ENCODE assay signal across 8 cellular contexts in the genomic region with DNA sequence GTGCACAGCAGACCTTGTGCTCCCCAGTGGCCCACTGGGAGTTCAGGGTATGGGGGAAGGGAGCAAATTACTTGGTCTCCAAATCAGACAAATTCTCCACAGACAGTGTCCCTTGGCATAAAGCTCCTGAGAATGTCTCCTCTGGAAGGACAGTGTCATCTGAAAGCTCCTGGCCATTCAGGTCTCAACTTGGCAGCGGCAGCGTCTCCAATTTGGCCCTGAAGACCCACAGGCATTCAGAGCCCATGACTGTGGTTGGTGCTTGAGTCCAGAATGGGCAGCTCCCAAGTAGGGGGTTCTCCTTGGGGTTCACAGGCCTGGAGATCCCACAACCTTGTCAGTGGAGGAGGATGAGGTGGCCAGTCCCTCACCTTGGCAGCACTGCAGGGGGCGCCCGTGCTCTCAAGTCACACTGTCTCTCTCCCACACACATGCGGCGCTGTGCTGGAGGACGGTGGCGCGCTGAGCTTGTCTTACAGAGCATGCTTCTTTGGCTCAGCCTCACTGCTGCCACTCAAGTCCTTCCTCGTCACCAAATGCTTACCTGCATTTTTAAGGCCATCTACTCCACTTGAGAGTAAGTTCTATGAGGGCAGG. TPM values are rescaled to one million over a fixed set of nuclear protein-coding genes. Genes with fewer than 3 reads are reported as not detected.
DNase-seq lines count a peak whose midpoint lies in the region; TF ChIP-seq lines count a peak whose summit lies in the region.

No MANE protein-coding gene starts in this region.

- peaks cover 8% of the 10 kb centered on the region for H3K4me1 Mint-ChIP-seq in activated naive CD4-positive, alpha-beta T cell treated with anti-CD3 and anti-CD28 coated beads for 36 hours (ENCODE audit: low read depth)

- H3K4me1 ChIP-seq in hepatocyte (ENCODE audit: insufficient read depth) = no peaks in the 10 kb centered on the region

- no peaks in the 10 kb centered on the region for H3K36me3 ChIP-seq in hepatocyte (replicated peaks; ENCODE audit: insufficient read depth, low read depth)

- no peaks in the 10 kb centered on the region for H3K79me2 ChIP-seq in hepatocyte

- DNase-seq in GM12864 (ENCODE audit: low read depth) (no peak), NCI-H524 (lab: John Stamatoyannopoulos, UW) (peak; percentile 57 to 86), islet precursor cell (peak; percentile 73), superior temporal gyrus (ENCODE audit: extremely low spot score) (peak; percentile 51), ACHN (no peak), inferior parietal cortex (ENCODE audit: extremely low spot score) (no peak), hepatocyte (ENCODE audit: low spot score) (no peak)
- peak; percentile 65 for DNase-seq in activated naive CD4-positive, alpha-beta T cell treated with anti-CD3 and anti-CD28 coated beads for 36 hours

- H3K4me3 ChIP-seq in GM12864 (ENCODE audit: low read depth, low read length) = no peak overlapping the region
- H3K4me3 ChIP-seq in hepatocyte = no peak overlapping the region

- H3K27me3 Mint-ChIP-seq in activated naive CD4-positive, alpha-beta T cell treated with anti-CD3 and anti-CD28 coated beads for 36 hours (ENCODE audit: low read depth) = no peaks in the 10 kb centered on the region

- no peak overlapping the region for H2AFZ ChIP-seq in hepatocyte

- H3K9me3 ChIP-seq in hepatocyte (ENCODE audit: low read depth) = no peaks in the 10 kb centered on the region

- no peak overlapping the region for H3K4me3 Mint-ChIP-seq in activated naive CD4-positive, alpha-beta T cell treated with anti-CD3 and anti-CD28 coated beads for 36 hours

- intact Hi-C loops in activated naive CD4-positive, alpha-beta T cell treated with anti-CD3 and anti-CD28 coated beads for 36 hours (cut with micrococcal nuclease) = loop anchor here (5.0 kb wide), 1 partner anchor 225 kb away; no protein-coding TSS in a partner anchor

- peaks cover 6% of the 10 kb centered on the region for H4K20me1 ChIP-seq in hepatocyte (ENCODE audit: insufficient read depth, poor library complexity, severe bottlenecking)

- H3K9me2 ChIP-seq in hepatocyte (replicated peaks; ENCODE audit: insufficient read depth) = no peaks in the 10 kb centered on the region

- no peak overlapping the region for H3K27ac ChIP-seq in hepatocyte

- no peak overlapping the region for H3K27ac Mint-ChIP-seq in activated naive CD4-positive, alpha-beta T cell treated with anti-CD3 and anti-CD28 coated beads for 36 hours

- no peaks in the 10 kb centered on the region for H3K27me3 ChIP-seq in hepatocyte

- no peak overlapping the region for H3K4me2 ChIP-seq in hepatocyte

- H3K36me3 Mint-ChIP-seq in activated naive CD4-positive, alpha-beta T cell treated with anti-CD3 and anti-CD28 coated beads for 36 hours (ENCODE audit: low read depth) = peaks cover 25% of the 10 kb centered on the region

- CTCF ChIA-PET in activated naive CD4-positive, alpha-beta T cell treated with anti-CD3 and anti-CD28 coated beads for 36 hours (lab: Charles Lee) = interaction anchor here (0.5 to 5.2 kb wide), 9 partner anchors 26 to 259 kb away, joined by 3 to 52 read pairs (median 3); no protein-coding TSS in a partner anchor

- no peaks in the 10 kb centered on the region for H3K9me3 Mint-ChIP-seq in activated naive CD4-positive, alpha-beta T cell treated with anti-CD3 and anti-CD28 coated beads for 36 hours

- TF ChIP-seq CTCF in GM12864 (IDR thresholded peaks at IDR 0.05; ENCODE audit: low read depth, low read length, missing control alignments) = peak; percentile 50
- TF ChIP-seq CTCF in hepatocyte (IDR thresholded peaks at IDR 0.05; ENCODE audit: poor library complexity) = no peak

- in situ Hi-C loops in ACHN (cut with HindIII; ENCODE audit: low pct_ligation_motif_present, low pct_unique_long_range_greater_than_20kb, low sequenced_read_pairs) = no loop called here

- 84% methylated on average over 10 of the region's 10 CpGs for WGBS in hepatocyte (ENCODE audit: low lambda C conversion rate, missing lambda C conversion rate)

RNA-seq across cellular contexts. Expression of a gene that starts 20.7 kb away (rescaled TPM):
- 10 to 100 TPM; 81.9 to 92.9 TPM for total RNA-seq in activated naive CD4-positive, alpha-beta T cell treated with anti-CD3 and anti-CD28 coated beads for 36 hours
- 103 and 147 TPM in 2 replicates for total RNA-seq in hepatocyte
- 224 and 228 TPM in 2 replicates for polyA plus RNA-seq in hepatocyte

RNA-seq across cellular contexts. Expression of a gene that starts 21.6 kb away (rescaled TPM):
- total RNA-seq in activated naive CD4-positive, alpha-beta T cell treated with anti-CD3 and anti-CD28 coated beads for 36 hours = 1 to 10 TPM; 1.6 to 1.7 TPM
- 28.1 and 32.1 TPM in 2 replicates for total RNA-seq in hepatocyte
- 77.1 and 81.8 TPM in 2 replicates for polyA plus RNA-seq in hepatocyte

Comparison
In these comparisons a context has a peak if more than half of its experiments do, and no peak if none do; other contexts are left out.
1. DNase-seq: peak in NCI-H524 (2 of 2), activated naive CD4-positive, alpha-beta T cell treated with anti-CD3 and anti-CD28 coated beads for 36 hours (single experiment), islet precursor cell (single experiment) and superior temporal gyrus (single experiment); none in GM12864 (single experiment), ACHN (single experiment), inferior parietal cortex (single experiment) and hepatocyte (single experiment).
2. RNA of a gene that starts 21.6 kb away (total RNA-seq): 28.1 to 32.1 TPM in hepatocyte; 1.6 to 1.7 TPM in activated naive CD4-positive, alpha-beta T cell treated with anti-CD3 and anti-CD28 coated beads for 36 hours; every median in the first group is over 10 times any median in the second.